ENCODE assay signal across 17 cellular contexts in the genomic region with DNA sequence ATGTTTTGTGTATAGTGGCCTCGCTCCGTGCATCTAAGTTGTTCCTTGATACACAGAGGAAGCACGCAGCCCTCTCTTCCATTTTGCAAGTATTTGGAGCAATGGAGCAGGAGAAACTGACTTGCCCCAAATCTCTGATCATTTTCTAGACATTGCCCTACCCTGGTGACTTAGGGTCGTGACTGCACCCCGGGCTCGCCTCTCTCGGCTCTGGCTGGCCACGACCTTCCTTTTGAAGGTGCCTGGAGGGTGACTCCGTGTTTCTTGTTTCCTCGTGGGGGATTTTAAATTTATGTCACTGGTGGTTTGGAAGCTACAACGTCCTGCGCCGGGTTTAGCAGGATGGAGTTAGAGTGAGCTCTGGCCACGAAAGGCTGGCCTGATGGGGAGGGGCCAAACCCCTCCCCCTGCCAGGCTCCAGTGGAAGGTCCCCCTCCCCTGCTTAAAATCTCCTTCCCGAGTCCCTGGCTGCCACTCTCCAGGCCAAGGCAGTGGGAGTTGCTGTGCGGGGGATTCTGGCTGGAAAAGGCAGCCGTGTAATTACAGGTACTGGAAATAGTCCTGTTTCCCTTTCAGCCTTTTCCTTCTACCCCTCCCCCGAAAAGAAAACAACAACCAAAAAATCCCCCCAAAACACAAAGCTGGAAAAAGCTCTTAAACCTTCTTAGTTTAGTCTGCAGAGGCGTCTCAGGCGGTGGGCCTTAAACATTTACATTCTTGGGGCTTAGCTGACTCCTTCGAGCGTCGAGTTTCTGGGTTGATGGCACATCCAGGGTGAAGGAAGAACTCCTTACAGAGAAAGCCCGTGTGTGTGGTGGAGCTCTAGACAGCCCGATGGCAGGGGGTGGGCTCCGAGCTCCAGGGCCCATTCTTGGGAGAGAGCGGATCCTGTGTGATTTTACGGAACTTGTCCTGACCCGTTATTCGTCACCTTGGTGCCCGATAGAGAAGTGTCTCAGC. TPM values are rescaled to one million over a fixed set of nuclear protein-coding genes. Genes with fewer than 3 reads are reported as not detected.
A peak's percentile ranks its signal among the peaks of the same experiment; 100 is the strongest.
DNase-seq lines count a peak whose midpoint lies in the region; ATAC-seq and TF ChIP-seq lines count a peak whose summit lies in the region.
"Had no signal": no experiment of that assay in that cellular context is flagged by ENCODE, and none has a peak within 500 bp of the region (broad histone marks: within the 10 kb centered on the region; RNA-seq: fewer than 3 reads in every experiment).

No MANE protein-coding gene starts in this region.

- H3K9me3 ChIP-seq in HUES48 (ENCODE audit: control insufficient read depth, insufficient read depth, low read length) (no peaks in the 10 kb centered on the region), left ventricle myocardium inferior (replicated peaks) (no peaks in the 10 kb centered on the region)
- H3K9me3 ChIP-seq: prostate gland had no signal

- H3K9ac ChIP-seq in HUES48 (ENCODE audit: low read depth, low read length): no peak overlapping the region

- H3K4me1 Mint-ChIP-seq in brain: peaks cover 63% of the 10 kb centered on the region
- peaks cover 45% of the 10 kb centered on the region for H3K4me1 Mint-ChIP-seq in stimulated activated memory B cell treated with anti-CD40 and anti-IgM and Interleukin-4, amounts not matched to agents 10 μg/mL and 1 μg/mL and 100 μg/mL, for 72 hours
- H3K4me1 Mint-ChIP-seq in effector memory CD8-positive, alpha-beta T cell (ENCODE audit: low read depth in 2 of 2): peaks cover under 1 to 7% of the 10 kb centered on the region in 2 donors

- H3K9me3 Mint-ChIP-seq in brain: no peaks in the 10 kb centered on the region
- no peaks in the 10 kb centered on the region for H3K9me3 Mint-ChIP-seq in stimulated activated memory B cell treated with anti-CD40 and anti-IgM and Interleukin-4, amounts not matched to agents 10 μg/mL and 1 μg/mL and 100 μg/mL, for 72 hours
- no peaks in the 10 kb centered on the region for H3K9me3 Mint-ChIP-seq in effector memory CD8-positive, alpha-beta T cell

- H3K36me3 ChIP-seq in HUES48 (ENCODE audit: control insufficient read depth, insufficient read depth, low read length): no peaks in the 10 kb centered on the region
- no peaks in the 10 kb centered on the region for H3K36me3 ChIP-seq in left ventricle myocardium inferior
- H3K36me3 ChIP-seq: prostate gland had no signal

- intact Hi-C loops in left ventricle myocardium inferior (cut with micrococcal nuclease): no loop called here

- H3K4me1 ChIP-seq in HUES48 (ENCODE audit: control insufficient read depth, insufficient read depth, low read length): peaks cover 26% of the 10 kb centered on the region
- peaks cover 80% of the 10 kb centered on the region for H3K4me1 ChIP-seq in left ventricle myocardium inferior
- H3K4me1 ChIP-seq: prostate gland had no signal

- H3K4me3 Mint-ChIP-seq in brain: peak overlapping the region in 2 of 5 experiments; percentile 42 to 61
- H3K4me3 Mint-ChIP-seq in stimulated activated memory B cell treated with anti-CD40 and anti-IgM and Interleukin-4, amounts not matched to agents 10 μg/mL and 1 μg/mL and 100 μg/mL, for 72 hours: no peak overlapping the region
- H3K4me3 Mint-ChIP-seq in effector memory CD8-positive, alpha-beta T cell: no peak overlapping the region

- H3K4me3 ChIP-seq in HUES48 (ENCODE audit: low read depth, low read length) (no peak overlapping the region; the same call in 1 of the 2 replicates), left ventricle myocardium inferior (no peak overlapping the region)
- H3K4me3 ChIP-seq: prostate gland had no signal

- ATAC-seq in stimulated activated memory B cell treated with anti-CD40 and anti-IgM and Interleukin-4, amounts not matched to agents 10 μg/mL and 1 μg/mL and 100 μg/mL, for 72 hours: no peak
- ATAC-seq in effector memory CD8-positive, alpha-beta T cell (replicated peaks): no peak

- H3K36me3 Mint-ChIP-seq in brain: no peaks in the 10 kb centered on the region
- no peaks in the 10 kb centered on the region for H3K36me3 Mint-ChIP-seq in stimulated activated memory B cell treated with anti-CD40 and anti-IgM and Interleukin-4, amounts not matched to agents 10 μg/mL and 1 μg/mL and 100 μg/mL, for 72 hours
- no peaks in the 10 kb centered on the region for H3K36me3 Mint-ChIP-seq in effector memory CD8-positive, alpha-beta T cell (ENCODE audit: insufficient read depth)

- H3K27me3 Mint-ChIP-seq in brain: peaks cover 5% of the 10 kb centered on the region
- H3K27me3 Mint-ChIP-seq in stimulated activated memory B cell treated with anti-CD40 and anti-IgM and Interleukin-4, amounts not matched to agents 10 μg/mL and 1 μg/mL and 100 μg/mL, for 72 hours: no peaks in the 10 kb centered on the region
- peaks cover 0 to 11% of the 10 kb centered on the region in 2 donors for H3K27me3 Mint-ChIP-seq in effector memory CD8-positive, alpha-beta T cell

- H3K27ac ChIP-seq in HUES48 (ENCODE audit: low read depth, low read length) (peak overlapping the region; percentile 47), left ventricle myocardium inferior (replicated peaks) (no peak overlapping the region)
- H3K27ac ChIP-seq: prostate gland had no signal

- H3K27me3 ChIP-seq in HUES48 (ENCODE audit: control insufficient read depth, insufficient read depth, low read length): 0 out of 2 replicates have a peak, but pooled peaks cover 2% of the 10 kb centered on the region
- H3K27me3 ChIP-seq in left ventricle myocardium inferior (ENCODE audit: low read depth): no peaks in the 10 kb centered on the region

- TF ChIP-seq CTCF in brain (conservative IDR thresholded peaks at IDR 0.05): no peak
- TF ChIP-seq CTCF in left ventricle myocardium inferior (IDR thresholded peaks at IDR 0.05; ENCODE audit: borderline replicate concordance): no peak

- DNase-seq in iPS-NIHi11 (ENCODE audit: low spot score): peak; percentile 45
- DNase-seq in SHP77 (lab: John Stamatoyannopoulos, UW): no peak
- no peak for DNase-seq in effector memory CD8-positive, alpha-beta T cell
- DNase-seq in left ventricle myocardium inferior: no peak
- DNase-seq in NCI-H1694 (lab: John Stamatoyannopoulos, UW): no peak
- DNase-seq: activated CD4-positive, alpha-beta T cell treated with anti-CD3 and anti-CD28 coated beads for 1 hour; activated T-cell treated with anti-CD3 and anti-CD28 coated beads for 4 hours; amniotic stem cell; dermis blood vessel endothelial cell; KG1; NCI-H1930; stimulated activated CD4-positive, alpha-beta T cell treated with anti-CD3 and anti-CD28 coated beads, Interleukin-4, amount 100 ng/mL, for 1 hour; stimulated activated naive CD4-positive, alpha-beta T cell treated with Interleukin-2 at 50 U/mL for 16 hours had no signal

- peak overlapping the region; percentile 41 to 88 (median 55) for H3K27ac Mint-ChIP-seq in brain
- peak overlapping the region; percentile 13 for H3K27ac Mint-ChIP-seq in stimulated activated memory B cell treated with anti-CD40 and anti-IgM and Interleukin-4, amounts not matched to agents 10 μg/mL and 1 μg/mL and 100 μg/mL, for 72 hours
- no peak overlapping the region for H3K27ac Mint-ChIP-seq in effector memory CD8-positive, alpha-beta T cell

RNA-seq across cellular contexts. Expression of a gene that starts 28.1 kb away (rescaled TPM):
- polyA plus RNA-seq in brain (ENCODE audit: insufficient read depth, low read depth, low replicate concordance): 10.1 TPM
- 17.6 TPM for total RNA-seq in left ventricle myocardium inferior

Comparison
In these comparisons a context has a peak if more than half of its experiments do, and no peak if none do; other contexts are left out.
1. H3K27ac Mint-ChIP-seq: peak in brain (5 of 5) and stimulated activated memory B cell treated with anti-CD40 and anti-IgM and Interleukin-4, amounts not matched to agents 10 μg/mL and 1 μg/mL and 100 μg/mL, for 72 hours (single experiment); none in effector memory CD8-positive, alpha-beta T cell (0 of 2).